15 cellular contexts compared by ENCODE assay signal in genomic region chr2:441258-442023, GRCh38.
DNase-seq lines count a peak whose midpoint lies in the region; ATAC-seq, FAIRE-seq and TF ChIP-seq lines count a peak whose summit lies in the region.
"Had no signal": no experiment of that assay in that cellular context is flagged by ENCODE, and none has a peak within 500 bp of the region (broad histone marks: within the 10 kb centered on the region; RNA-seq: fewer than 3 reads in every experiment).

No MANE protein-coding gene starts in this region.

- H3K9me3 ChIP-seq in mucosa of descending colon, result no peaks in the 10 kb centered on the region
- H3K9me3 ChIP-seq: right lobe of liver, transverse colon had no signal

- intact Hi-C loops in mucosa of descending colon (cut with DNase I, micrococcal nuclease), result no loop called here

- no peak for TF ChIP-seq POLR2A in GM12891 (IDR thresholded peaks at IDR 0.05; ENCODE audit: low read depth, low read length)

- no peak for TF ChIP-seq CTCF in mucosa of descending colon (IDR thresholded peaks at IDR 0.05)

- no peaks in the 10 kb centered on the region for H3K4me1 ChIP-seq in mucosa of descending colon (ENCODE audit: low read depth)
- H3K4me1 ChIP-seq: right lobe of liver, transverse colon had no signal

- DNase-seq in GM12891 (ENCODE audit: insufficient read length, low spot score) (no peak), HTR-8/SVneo (ENCODE audit: insufficient read length, low spot score) (no peak), mucosa of descending colon (no peak), UCSD-AML1 (lab: John Stamatoyannopoulos, UW; ENCODE audit: unreplicated experiment) (no peak), AG20443 (ENCODE audit: low spot score) (no peak), NAMALWA (ENCODE audit: low spot score) (no peak)
- DNase-seq: activated CD4-positive, alpha-beta T cell treated with anti-CD3 and anti-CD28 coated beads, Interleukin-2, amount 10 ng/mL, durations not matched to agents 7 days and 5 days; EL; NCI-H146; NCI-H774; right lobe of liver; transverse colon had no signal

- FAIRE-seq in GM12891 (lab: Jason Lieb, UNC), result no peak
- FAIRE-seq in HTR-8/SVneo (lab: Jason Lieb, UNC), result peak; percentile 26

- H3K4me3 ChIP-seq in mucosa of descending colon, result no peak overlapping the region
- H3K4me3 ChIP-seq: right lobe of liver, transverse colon had no signal

- no peaks in the 10 kb centered on the region for H3K36me3 ChIP-seq in mucosa of descending colon (ENCODE audit: low read depth)
- H3K36me3 ChIP-seq: right lobe of liver, transverse colon had no signal

- peak; percentile 61 for ATAC-seq in GM21447 (IDR thresholded peaks at IDR 0.05; ENCODE audit: unreplicated experiment)
- ATAC-seq in mucosa of descending colon, result peak; percentile 15
- no peak for ATAC-seq in HG03159 (IDR thresholded peaks at IDR 0.05; ENCODE audit: unreplicated experiment)
- ATAC-seq: SK-N-SH treated with all-trans-retinoic acid at 6 μM for 48 hours had no signal

TF ChIP-seq in GM12891, 5 proteins besides CTCF, POLR2A, EP300 and RAD21:
- no peak for TF ChIP-seq POLR2AphosphoS5 (IDR thresholded peaks at IDR 0.05; ENCODE audit: low read depth, low read length)
- TF ChIP-seq PAX5 (IDR thresholded peaks at IDR 0.05; ENCODE audit: insufficient read depth, low read length, severe bottlenecking), result no peak
- TF ChIP-seq SPI1 (IDR thresholded peaks at IDR 0.05; ENCODE audit: low read depth, low read length), result peak; percentile 79
TF ChIP-seq in GM12891: peak in this region for 1.
